In the genomic region with DNA sequence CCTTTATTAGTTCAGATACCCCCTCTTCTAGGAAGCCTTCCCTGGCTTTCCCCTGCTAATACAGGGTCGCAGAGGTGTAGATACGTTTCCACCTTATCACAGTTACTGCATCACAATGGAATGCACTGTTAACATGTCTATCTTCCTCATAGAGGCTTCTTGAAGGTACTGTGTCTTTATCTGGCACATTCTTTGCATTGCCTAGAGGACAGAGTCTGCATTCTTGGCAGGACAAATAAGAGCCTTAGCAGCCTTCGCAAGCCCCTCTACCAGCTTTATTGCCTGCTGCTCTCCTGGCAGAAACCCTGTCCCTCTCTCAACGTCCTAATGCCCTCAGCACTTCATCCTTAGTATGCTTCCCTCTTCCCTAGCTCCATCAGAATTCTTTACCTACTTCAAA, we compare ENCODE assay signal across 17 cellular contexts. TPM values are rescaled to one million over a fixed set of nuclear protein-coding genes. Genes with fewer than 3 reads are reported as not detected.
A peak's percentile ranks its signal among the peaks of the same experiment; 100 is the strongest.
DNase-seq lines count a peak whose midpoint lies in the region; ATAC-seq, FAIRE-seq and TF ChIP-seq lines count a peak whose summit lies in the region.
"Had no signal": no experiment of that assay in that cellular context is flagged by ENCODE, and none has a peak within 500 bp of the region (broad histone marks: within the 10 kb centered on the region; RNA-seq: fewer than 3 reads in every experiment).

No MANE protein-coding gene starts in this region.

- peak overlapping the region; percentile 48 for H3K4me3 Mint-ChIP-seq in Caco-2 (ENCODE audit: unreplicated experiment)
- no peak overlapping the region for H3K4me3 Mint-ChIP-seq in nephron progenitor cell
- H3K4me3 Mint-ChIP-seq in activated T-cell treated with anti-CD3 and anti-CD28 coated beads, Interleukin-2, amount 50 U/mL, for 4 hours = no peak overlapping the region
- H3K4me3 Mint-ChIP-seq: CD4-positive, alpha-beta T cell; IgD-negative memory B cell had no signal

- CTCF ChIA-PET in Caco-2 (lab: Charles Lee) = interaction anchor here (1.0 to 1.9 kb wide), 6 partner anchors 9 to 223 kb away, joined by 3 to 8 read pairs (median 4); no protein-coding TSS in a partner anchor

- H3K4me1 Mint-ChIP-seq in Caco-2 (ENCODE audit: low read depth, unreplicated experiment) = peaks cover 68% of the 10 kb centered on the region
- H3K4me1 Mint-ChIP-seq in nephron progenitor cell = peaks cover 16% of the 10 kb centered on the region
- no peaks in the 10 kb centered on the region for H3K4me1 Mint-ChIP-seq in activated T-cell treated with anti-CD3 and anti-CD28 coated beads, Interleukin-2, amount 50 U/mL, for 4 hours (ENCODE audit: low read depth)
- H3K4me1 Mint-ChIP-seq: IgD-negative memory B cell had no signal

- FAIRE-seq in RCC 7860 (lab: Jason Lieb, UNC) = no peak

- peak; percentile 78 to 90 for DNase-seq in Caco-2
- DNase-seq in RCC 7860 (ENCODE audit: low spot score) = peak; percentile 20
- peak; percentile 17 for DNase-seq in glomerular visceral epithelial cell (ENCODE audit: extremely low spot score)
- DNase-seq in nephron progenitor cell = no peak
- DNase-seq in activated CD4-positive, alpha-beta T cell treated with anti-CD3 and anti-CD28 coated beads, Interleukin-2, amount 50 U/mL, for 48 hours = no peak
- no peak for DNase-seq in activated T-cell treated with anti-CD3 and anti-CD28 coated beads, Interleukin-2, amount 50 U/mL, for 4 hours
- no peak for DNase-seq in NCI-H2029 treated with DMSO at 0.1 percent for 48 hours (lab: John Stamatoyannopoulos, UW)
- DNase-seq: 8988T; BE2C; CD4-positive, alpha-beta T cell; Kasumi-1; NCI-H187; NCI-H446 treated with DMSO at 0.1 percent for 48 hours; NK-92 treated with Interleukin-12 subunit alpha and Interleukin-12 subunit beta, amount 100 ng/mL, for 24 hours had no signal

- no TSS peak for BruUV-seq in Caco-2 (replicated peaks; lab: Mats Ljungman, UMichigan)

- H3K36me3 ChIP-seq in Caco-2 (ENCODE audit: control insufficient read depth, insufficient read depth, low read length) = no peaks in the 10 kb centered on the region
- H3K36me3 ChIP-seq: BE2C had no signal

- no peak for ATAC-seq in activated T-cell treated with anti-CD3 and anti-CD28 coated beads, Interleukin-2, amount 50 U/mL, for 4 hours
- no peak for ATAC-seq in GM19023 (IDR thresholded peaks at IDR 0.05; ENCODE audit: unreplicated experiment)

- POLR2A ChIA-PET in Caco-2 (lab: Charles Lee) = interaction anchor here (0.6 to 1.5 kb wide), 5 partner anchors 8 to 44 kb away, joined by 3 to 8 read pairs (median 4); no protein-coding TSS in a partner anchor

- H3K27me3 ChIP-seq in Caco-2 (replicated peaks; ENCODE audit: control insufficient read depth, insufficient read depth, low read length) = no peaks in the 10 kb centered on the region
- H3K27me3 ChIP-seq: BE2C had no signal

- no peak overlapping the region for H3K4me3 ChIP-seq in Caco-2 (ENCODE audit: low read depth, low read length)

- peaks cover 78% of the 10 kb centered on the region for H3K4me1 ChIP-seq in Caco-2
- H3K4me1 ChIP-seq: BE2C had no signal

- peaks cover 61% of the 10 kb centered on the region for H3K36me3 Mint-ChIP-seq in Caco-2 (ENCODE audit: insufficient read depth, unreplicated experiment)
- H3K36me3 Mint-ChIP-seq in nephron progenitor cell (ENCODE audit: low read depth) = peaks cover 18% of the 10 kb centered on the region
- H3K36me3 Mint-ChIP-seq in activated T-cell treated with anti-CD3 and anti-CD28 coated beads, Interleukin-2, amount 50 U/mL, for 4 hours (ENCODE audit: insufficient read depth) = no peaks in the 10 kb centered on the region
- H3K36me3 Mint-ChIP-seq: IgD-negative memory B cell had no signal

- intact Hi-C loops in Caco-2 (cut with micrococcal nuclease; ENCODE audit: unreplicated experiment) = loop anchor here (1.0 to 2.0 kb wide), 5 partner anchors 10 to 53 kb away; partner anchors contain the start of gene SLC1A3

- H3K27ac Mint-ChIP-seq in Caco-2 (ENCODE audit: unreplicated experiment) = peak overlapping the region; percentile 83
- peak overlapping the region; percentile 8 for H3K27ac Mint-ChIP-seq in nephron progenitor cell
- H3K27ac Mint-ChIP-seq: CD4-positive, alpha-beta T cell; IgD-negative memory B cell had no signal

- H3K9me3 Mint-ChIP-seq in Caco-2 (ENCODE audit: unreplicated experiment) (peaks cover 12% of the 10 kb centered on the region), nephron progenitor cell (no peaks in the 10 kb centered on the region)
- H3K9me3 Mint-ChIP-seq in activated T-cell treated with anti-CD3 and anti-CD28 coated beads, Interleukin-2, amount 50 U/mL, for 4 hours = no peaks in the 10 kb centered on the region
- H3K9me3 Mint-ChIP-seq: CD4-positive, alpha-beta T cell; IgD-negative memory B cell had no signal

- no peaks in the 10 kb centered on the region for H3K9me3 ChIP-seq in Caco-2
- H3K9me3 ChIP-seq: BE2C had no signal

- TF ChIP-seq CTCF in Caco-2 (IDR thresholded peaks at IDR 0.05; ENCODE audit: insufficient read depth in 1 of 2, low read depth in 1 of 2, low read length in 1 of 2, severe bottlenecking in 1 of 2, unreplicated experiment in 1 of 2) = no peak
- TF ChIP-seq CTCF in nephron progenitor cell (IDR thresholded peaks at IDR 0.05) = no peak

- H3K27me3 Mint-ChIP-seq in Caco-2 (ENCODE audit: insufficient read depth, unreplicated experiment) (no peaks in the 10 kb centered on the region), nephron progenitor cell (ENCODE audit: low read depth, poor library complexity) (peaks cover 4% of the 10 kb centered on the region)
- peaks cover 12% of the 10 kb centered on the region for H3K27me3 Mint-ChIP-seq in activated T-cell treated with anti-CD3 and anti-CD28 coated beads, Interleukin-2, amount 50 U/mL, for 4 hours (ENCODE audit: low read depth)

RNA-seq across cellular contexts. Expression of gene SLC1A3, which starts 31.6 kb away (rescaled TPM):
- 178 and 195 TPM in 2 replicates for total RNA-seq in Caco-2 (2022)
- total RNA-seq in activated T-cell treated with anti-CD3 and anti-CD28 coated beads, Interleukin-2, amount 50 U/mL, for 4 hours = 1 to 10 TPM in 1 of 3 donors, under 1 TPM in 2; 0.56 to 1.4 (median 0.76) TPM
- total RNA-seq: CD4-positive, alpha-beta T cell; OCI-LY7 had no signal

Comparison
In these comparisons a context has a peak if more than half of its experiments do, and no peak if none do; other contexts are left out.
1. DNase-seq: peak in Caco-2 (2 of 2), RCC 7860 (single experiment) and glomerular visceral epithelial cell (single experiment); none in nephron progenitor cell (single experiment), activated CD4-positive, alpha-beta T cell treated with anti-CD3 and anti-CD28 coated beads, Interleukin-2, amount 50 U/mL, for 48 hours (0 of 2), activated T-cell treated with anti-CD3 and anti-CD28 coated beads, Interleukin-2, amount 50 U/mL, for 4 hours (single experiment) and NCI-H2029 treated with DMSO at 0.1 percent for 48 hours (single experiment).
2. RNA of gene SLC1A3, which starts 31.6 kb away (total RNA-seq): 178 to 195 TPM in Caco-2; 0.56 to 1.4 TPM in activated T-cell treated with anti-CD3 and anti-CD28 coated beads, Interleukin-2, amount 50 U/mL, for 4 hours; every median in the first group is over 10 times any median in the second.